1 cellular context compared by ENCODE assay signal in genomic region chr13:44573071-44573470, GRCh38.
TF ChIP-seq lines count a peak whose summit lies in the region.

No MANE protein-coding gene starts in this region.

TF ChIP-seq in SK-N-SH, 30 proteins besides CTCF, POLR2A, EP300 and RAD21 (continued from another document):
- TF ChIP-seq FOXM1 (IDR thresholded peaks at IDR 0.05; ENCODE audit: low read depth) = no peak
- no peak for TF ChIP-seq FOXJ3 (CRISPR knock-in tag; IDR thresholded peaks at IDR 0.05)
- no peak for TF ChIP-seq YY1 (IDR thresholded peaks at IDR 0.05; ENCODE audit: low read depth)
- TF ChIP-seq SMC3 (IDR thresholded peaks at IDR 0.05; ENCODE audit: low read depth, low read length) = no peak
- TF ChIP-seq PBX3 (IDR thresholded peaks at IDR 0.05) = no peak
- TF ChIP-seq RCOR1 (IDR thresholded peaks at IDR 0.05; ENCODE audit: low read length) = no peak
- TF ChIP-seq EZH2phosphoT487 (IDR thresholded peaks at IDR 0.05; ENCODE audit: borderline replicate concordance, low read depth) = no peak
- TF ChIP-seq TEAD4 (IDR thresholded peaks at IDR 0.05; ENCODE audit: borderline replicate concordance, insufficient read depth) = no peak
- TF ChIP-seq MAX (IDR thresholded peaks at IDR 0.05; ENCODE audit: low read depth) = no peak
- TF ChIP-seq SIN3A (IDR thresholded peaks at IDR 0.05; ENCODE audit: borderline replicate concordance, low read depth, low read length) = no peak
- no peak for TF ChIP-seq MXI1 (IDR thresholded peaks at IDR 0.05; ENCODE audit: low read depth, low read length)
- TF ChIP-seq RFX5 (IDR thresholded peaks at IDR 0.05; ENCODE audit: low read length) = no peak
- no peak for TF ChIP-seq FOSL2 (IDR thresholded peaks at IDR 0.05; ENCODE audit: borderline replicate concordance, low read depth)
- no peak for TF ChIP-seq CHD2 (IDR thresholded peaks at IDR 0.05; ENCODE audit: low read length, partially characterized antibody)
- TF ChIP-seq GATA2 (CRISPR knock-in tag; IDR thresholded peaks at IDR 0.05) = no peak
- no peak for TF ChIP-seq TCF12 (IDR thresholded peaks at IDR 0.05)
